Comparison of ENCODE assay signal across 11 cellular contexts in the genomic region with DNA sequence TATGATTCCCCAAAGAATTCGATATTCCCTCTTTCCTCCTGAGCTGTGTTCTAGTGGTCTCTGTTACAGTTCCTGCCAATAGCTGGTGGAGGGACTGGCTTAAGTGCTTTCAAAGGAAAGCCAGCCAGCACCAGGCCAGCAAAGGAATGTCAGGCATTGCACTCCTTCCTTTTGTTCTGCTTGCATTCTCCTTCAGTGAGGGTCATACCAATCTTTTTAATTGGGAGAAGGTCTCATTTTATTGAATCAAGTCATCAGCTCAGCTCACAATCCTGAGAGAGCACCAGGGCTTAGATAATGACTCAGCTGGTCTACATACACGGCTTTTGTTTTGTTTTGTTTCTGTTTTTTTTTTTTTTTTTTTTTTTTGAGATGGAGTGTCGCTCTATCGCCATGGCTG.
DNase-seq lines count a peak whose midpoint lies in the region; ATAC-seq and TF ChIP-seq lines count a peak whose summit lies in the region.
"Had no signal": no experiment of that assay in that cellular context is flagged by ENCODE, and none has a peak within 500 bp of the region (broad histone marks: within the 10 kb centered on the region; RNA-seq: fewer than 3 reads in every experiment).

No MANE protein-coding gene starts in this region.

- H3K4me3 Mint-ChIP-seq in activated naive CD8-positive, alpha-beta T cell treated with anti-CD3 and anti-CD28 coated beads for 36 hours: no peak overlapping the region
- H3K4me3 Mint-ChIP-seq: naive thymus-derived CD4-positive, alpha-beta T cell had no signal

- H2AFZ ChIP-seq in SK-N-SH (ENCODE audit: low read depth): no peak overlapping the region

- peak overlapping the region; percentile 83 to 93 for H3K27ac ChIP-seq in SK-N-SH (ENCODE audit: low read depth in 2 of 2, low read length in 1 of 2)

- H3K9ac ChIP-seq in SK-N-SH: peak overlapping the region; percentile 63; the same call in 1 of the 2 replicates

- H3K9me3 Mint-ChIP-seq in activated naive CD8-positive, alpha-beta T cell treated with anti-CD3 and anti-CD28 coated beads for 36 hours: no peaks in the 10 kb centered on the region

- H3K4me1 Mint-ChIP-seq in activated naive CD8-positive, alpha-beta T cell treated with anti-CD3 and anti-CD28 coated beads for 36 hours: no peaks in the 10 kb centered on the region
- H3K4me1 Mint-ChIP-seq: naive thymus-derived CD4-positive, alpha-beta T cell had no signal

- TF ChIP-seq RAD21 in SK-N-SH (IDR thresholded peaks at IDR 0.05; ENCODE audit: low read length): no peak

- intact Hi-C loops in mucosa of descending colon (cut with DNase I, micrococcal nuclease): no loop called here

- 34% methylated on average over 4 of the region's 4 CpGs for WGBS in SK-N-SH (ENCODE audit: low lambda C conversion rate)

- H3K27ac Mint-ChIP-seq in activated naive CD8-positive, alpha-beta T cell treated with anti-CD3 and anti-CD28 coated beads for 36 hours: no peak overlapping the region
- H3K27ac Mint-ChIP-seq: naive thymus-derived CD4-positive, alpha-beta T cell had no signal

- TF ChIP-seq CTCF in SK-N-SH (IDR thresholded peaks at IDR 0.05) (no peak), fibroblast of the aortic adventitia (IDR thresholded peaks at IDR 0.05; ENCODE audit: insufficient read depth, low read length) (no peak), mucosa of descending colon (IDR thresholded peaks at IDR 0.05) (no peak)

- H3K36me3 ChIP-seq in H7 (replicated peaks; ENCODE audit: control insufficient read depth, insufficient read depth, low read length) (peaks cover 4% of the 10 kb centered on the region; the same call in 1 of the 2 replicates), SK-N-SH (replicated peaks in 1 of 2; ENCODE audit: control insufficient read depth in 1 of 2, insufficient read depth in 2 of 2, low read length in 1 of 2) (peaks cover 61 to 62% of the 10 kb centered on the region in 2 experiments), mucosa of descending colon (ENCODE audit: low read depth) (no peaks in the 10 kb centered on the region)

- H3K27me3 Mint-ChIP-seq in activated naive CD8-positive, alpha-beta T cell treated with anti-CD3 and anti-CD28 coated beads for 36 hours: no peaks in the 10 kb centered on the region

- no peaks in the 10 kb centered on the region for H3K9me2 ChIP-seq in SK-N-SH

- POLR2A ChIA-PET in SK-N-SH (lab: Yijun Ruan, JAX): no interaction called here

- H3K4me1 ChIP-seq in SK-N-SH (ENCODE audit: control insufficient read depth in 1 of 2, insufficient read depth in 2 of 2, low read depth in 1 of 2, low read length in 1 of 2) (peaks cover 29 to 54% of the 10 kb centered on the region in 2 experiments), mucosa of descending colon (ENCODE audit: low read depth) (no peaks in the 10 kb centered on the region)

- H3K27me3 ChIP-seq in H7 (ENCODE audit: control insufficient read depth, insufficient read depth, low read length): no peaks in the 10 kb centered on the region
- H3K27me3 ChIP-seq in SK-N-SH (ENCODE audit: insufficient read depth): no peaks in the 10 kb centered on the region

- ATAC-seq in GM18907 (IDR thresholded peaks at IDR 0.05; ENCODE audit: unreplicated experiment) (no peak), mucosa of descending colon (no peak)
- ATAC-seq: naive thymus-derived CD4-positive, alpha-beta T cell had no signal

- H3K79me2 ChIP-seq in SK-N-SH (ENCODE audit: insufficient read depth): peaks cover 94% of the 10 kb centered on the region

- 0 out of 4 replicates have a peak, but pooled peaks of 1 of the 2 experiments have one; percentile 44 for TF ChIP-seq EP300 in SK-N-SH (IDR thresholded peaks at IDR 0.05; ENCODE audit: borderline replicate concordance in 1 of 2, low read depth in 1 of 2, low read length in 1 of 2)

- peak overlapping the region; percentile 67 for H3K4me2 ChIP-seq in SK-N-SH

- H3K4me3 ChIP-seq in H7 (ENCODE audit: insufficient read depth, low read depth, low read length) (no peak overlapping the region), SK-N-SH (ENCODE audit: low read depth in 2 of 2, low read length in 1 of 2) (peak overlapping the region; percentile 36 to 39; a peak in 3 of 4 replicates), fibroblast of the aortic adventitia (ENCODE audit: low read depth, low read length) (no peak overlapping the region), skeletal muscle cell (ENCODE audit: low read depth, low read length) (no peak overlapping the region), mucosa of descending colon (no peak overlapping the region)

- H3F3A ChIP-seq in SK-N-SH (replicated peaks; ENCODE audit: insufficient read depth): peaks cover 51% of the 10 kb centered on the region

- DNase-seq in H7: peak; percentile 64
- no peak for DNase-seq in SK-N-SH
- DNase-seq in fibroblast of the aortic adventitia (ENCODE audit: low read depth): peak; percentile 78
- DNase-seq in skeletal muscle cell (ENCODE audit: low read depth): peak; percentile 47
- DNase-seq in DMS 273 treated with DMSO at 0.1 percent for 48 hours (lab: John Stamatoyannopoulos, UW): no peak
- DNase-seq in activated naive CD8-positive, alpha-beta T cell treated with anti-CD3 and anti-CD28 coated beads for 36 hours: no peak
- DNase-seq in mucosa of descending colon: no peak
- DNase-seq: DND-41; naive thymus-derived CD4-positive, alpha-beta T cell; stimulated activated naive CD4-positive, alpha-beta T cell treated with Interleukin-2 at 50 U/mL for 16 hours had no signal

- CTCF ChIA-PET in SK-N-SH (lab: Yijun Ruan, JAX): interaction anchor here (0.7 to 4.4 kb wide), 11 partner anchors 11 to 418 kb away, joined by 3 to 19 read pairs (median 4); no protein-coding TSS in a partner anchor

- no peaks in the 10 kb centered on the region for H4K20me1 ChIP-seq in SK-N-SH (ENCODE audit: insufficient read depth)

- H3K9me3 ChIP-seq in SK-N-SH (no peaks in the 10 kb centered on the region), mucosa of descending colon (no peaks in the 10 kb centered on the region)

- no peaks in the 10 kb centered on the region for H3K36me3 Mint-ChIP-seq in activated naive CD8-positive, alpha-beta T cell treated with anti-CD3 and anti-CD28 coated beads for 36 hours
- H3K36me3 Mint-ChIP-seq: naive thymus-derived CD4-positive, alpha-beta T cell had no signal

TF ChIP-seq in SK-N-SH, 30 proteins besides CTCF, POLR2A, EP300 and RAD21 (continues in another document):
- TF ChIP-seq SMC3 (IDR thresholded peaks at IDR 0.05; ENCODE audit: low read depth, low read length) (no peak), POLR2AphosphoS5 (IDR thresholded peaks at IDR 0.05; ENCODE audit: low read depth, low read length) (peak; percentile 33; the same call in 1 of the 2 replicates), EZH2phosphoT487 (IDR thresholded peaks at IDR 0.05; ENCODE audit: borderline replicate concordance, low read depth) (no peak), JUND (IDR thresholded peaks at IDR 0.05) (peak; percentile 63), SIN3A (IDR thresholded peaks at IDR 0.05; ENCODE audit: borderline replicate concordance, low read depth, low read length) (peak; percentile 47; the same call in 1 of the 2 replicates), NFIC (IDR thresholded peaks at IDR 0.05; ENCODE audit: borderline replicate concordance) (peak; percentile 51; the same call in 1 of the 2 replicates), USF1 (IDR thresholded peaks at IDR 0.05; ENCODE audit: borderline replicate concordance, low read depth) (no peak), TEAD4 (IDR thresholded peaks at IDR 0.05; ENCODE audit: borderline replicate concordance, insufficient read depth) (peak; percentile 37; the same call in 1 of the 2 replicates), TCF12 (IDR thresholded peaks at IDR 0.05) (peak; percentile 70), ZBTB33 (IDR thresholded peaks at IDR 0.05; ENCODE audit: borderline replicate concordance, low read depth) (no peak), FOXJ3 (CRISPR knock-in tag; IDR thresholded peaks at IDR 0.05) (no peak), PBX3 (IDR thresholded peaks at IDR 0.05) (peak; percentile 37; the same call in 1 of the 2 replicates)
- TF ChIP-seq, protein P1, sequence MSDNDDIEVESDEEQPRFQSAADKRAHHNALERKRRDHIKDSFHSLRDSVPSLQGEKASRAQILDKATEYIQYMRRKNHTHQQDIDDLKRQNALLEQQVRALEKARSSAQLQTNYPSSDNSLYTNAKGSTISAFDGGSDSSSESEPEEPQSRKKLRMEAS (IDR thresholded peaks at IDR 0.05; ENCODE audit: low read depth): peak; percentile 51; the same call in 1 of the 2 replicates

Comparison
In these comparisons a context has a peak if more than half of its experiments do, and no peak if none do; other contexts are left out.
1. DNase-seq: peak in H7 (single experiment), fibroblast of the aortic adventitia (single experiment) and skeletal muscle cell (single experiment); none in SK-N-SH (single experiment), DMS 273 treated with DMSO at 0.1 percent for 48 hours (single experiment), activated naive CD8-positive, alpha-beta T cell treated with anti-CD3 and anti-CD28 coated beads for 36 hours (single experiment) and mucosa of descending colon (0 of 3).
2. H3K4me3 ChIP-seq: peak in SK-N-SH (2 of 2); none in H7 (single experiment), fibroblast of the aortic adventitia (single experiment), skeletal muscle cell (single experiment) and mucosa of descending colon (single experiment).